8 cellular contexts compared by ENCODE assay signal in genomic region chr10:72087969-72088878, GRCh38. TPM values are rescaled to one million over a fixed set of nuclear protein-coding genes. Genes with fewer than 3 reads are reported as not detected.
DNase-seq lines count a peak whose midpoint lies in the region; ATAC-seq, FAIRE-seq and TF ChIP-seq lines count a peak whose summit lies in the region.

Gene SPOCK2 (minus strand): TSS chr10:72088551. CDS start chr10:72088328, 223 bp downstream.

- in situ Hi-C loops in astrocyte of the cerebellum (cut with HindIII; ENCODE audit: low sequenced_read_pairs), result no loop called here

- no peaks in the 10 kb centered on the region for H3K9me3 ChIP-seq in keratinocyte (ENCODE audit: control insufficient read depth, low read depth, low read length)

- H3K4me3 ChIP-seq in astrocyte of the cerebellum (ENCODE audit: low read depth, low read length) (peak within 1 kb of the TSS; percentile 21), keratinocyte (ENCODE audit: control insufficient read depth in 2 of 3, extremely low read depth in 1 of 3, insufficient read depth in 2 of 3, low read depth in 1 of 3, low read length in 3 of 3) (peak within 1 kb of the TSS in 1 of 3 experiments; percentile 42)

- TF ChIP-seq CTCF in GM10266 (IDR thresholded peaks at IDR 0.05; ENCODE audit: control insufficient read depth, insufficient read depth, low read depth, missing control alignments) (no peak), astrocyte of the cerebellum (IDR thresholded peaks at IDR 0.05; ENCODE audit: low read depth, low read length, missing control alignments) (no peak), keratinocyte (optimal IDR thresholded peaks at IDR 0.05 in 1 of 3, IDR thresholded peaks at IDR 0.05 in 1 of 3, conservative IDR thresholded peaks at IDR 0.05 in 1 of 3; ENCODE audit: extremely low read depth in 1 of 3, insufficient read depth in 2 of 3, low read length in 3 of 3) (no peak)

- peak within 1 kb of the TSS; percentile 9 for H3K9ac ChIP-seq in keratinocyte (ENCODE audit: control insufficient read depth, extremely low read depth, insufficient read depth, low read length)

- no peaks in the 10 kb centered on the region for H3K9me1 ChIP-seq in keratinocyte (ENCODE audit: control insufficient read depth, extremely low read depth, insufficient read depth, low read length)

- peaks cover 28% of the 10 kb centered on the region for H3K27me3 ChIP-seq in keratinocyte (ENCODE audit: control insufficient read depth, extremely low read depth, insufficient read depth, low read length)

- peaks cover 13% of the 10 kb centered on the region for H3K4me1 ChIP-seq in keratinocyte (ENCODE audit: control insufficient read depth, extremely low read depth, insufficient read depth, low read length)

- H3K36me3 ChIP-seq in keratinocyte (ENCODE audit: control insufficient read depth in 2 of 2, extremely low read depth in 1 of 2, insufficient read depth in 2 of 2, low read length in 2 of 2), result no peaks in the 10 kb centered on the region

- H3K27ac ChIP-seq in keratinocyte (ENCODE audit: control insufficient read depth, insufficient read depth, low read length), result no peak within 1 kb of the TSS

- H3K4me2 ChIP-seq in keratinocyte (ENCODE audit: control insufficient read depth, extremely low read depth, insufficient read depth, low read depth, low read length), result peak within 1 kb of the TSS; percentile 71

- ATAC-seq in GM18861 (IDR thresholded peaks at IDR 0.05; ENCODE audit: unreplicated experiment), result no peak

- H4K20me1 ChIP-seq in keratinocyte (ENCODE audit: control insufficient read depth, extremely low read depth, insufficient read depth, low read length), result no peaks in the 10 kb centered on the region

- dilution Hi-C loops in keratinocyte (cut with MboI; ENCODE audit: extremely low pct_ligation_motif_present, low sequenced_read_pairs), result no loop called here

- no peak for FAIRE-seq in keratinocyte (lab: Jason Lieb, UNC)
- no peak for FAIRE-seq in urothelium cell line (lab: Jason Lieb, UNC)

- intact Hi-C loops in T-helper 2 cell treated with Interferon-gamma antibody and Interleukin-4, amounts not matched to agents 100 ng/mL and 5 ng/mL, for 36 hours (cut with micrococcal nuclease), result loop anchor here (1.0 to 5.0 kb wide), 4 partner anchors 19 to 1009 kb away; partner anchors contain the start of gene P4HA1

- H2AFZ ChIP-seq in keratinocyte (ENCODE audit: control insufficient read depth, low read length), result no peak within 1 kb of the TSS

- H3K79me2 ChIP-seq in keratinocyte (ENCODE audit: control insufficient read depth, insufficient read depth, low read length), result no peaks in the 10 kb centered on the region

- peak; percentile 66 for DNase-seq in GM10266 (ENCODE audit: extremely low spot score)
- DNase-seq in astrocyte of the cerebellum (ENCODE audit: low read depth), result no peak
- no peak for DNase-seq in keratinocyte (ENCODE audit: low read depth, low spot score)
- DNase-seq in stimulated activated CD4-positive, alpha-beta T cell treated with anti-CD3 and anti-CD28 coated beads, Interleukin-12 subunit alpha, Interleukin-12 subunit beta, amount 100 ng/mL, for 48 hours (ENCODE audit: low read depth in 2 of 3, low spot score in 1 of 3), result peak in 2 of 3 donors; percentile 39 to 51
- no peak for DNase-seq in urothelium cell line (ENCODE audit: low spot score)
- no peak for DNase-seq in NCI-H2029 (lab: John Stamatoyannopoulos, UW)

RNA-seq across cellular contexts. Expression of gene SPOCK2, which starts in this region (rescaled TPM):
- total RNA-seq in T-helper 2 cell treated with Interferon-gamma antibody and Interleukin-4, amounts not matched to agents 100 ng/mL and 5 ng/mL, for 36 hours, result 213 and 217 TPM in 2 replicates
- polyA plus RNA-seq in keratinocyte, result 0.03 to 0.18 TPM (median 0.14 TPM) in 3 replicates
- 0.26 TPM for polyA plus RNA-seq in keratinocyte (2011; ENCODE audit: low read depth)
- 0.05 TPM in 2 replicates for polyA plus RNA-seq in keratinocyte (2011; cell fraction: cytosol; rRNA removed)
- polyA plus RNA-seq in keratinocyte (2011; cell fraction: nucleus; rRNA removed), result 0.90 and 1.2 TPM in 2 replicates
- polyA plus RNA-seq in keratinocyte (2012; ENCODE audit: low replicate concordance), result 0.05 and 0.21 TPM in 2 replicates
- 0.19 to 1.2 TPM (median 1.0 TPM) in 3 replicates for polyA minus RNA-seq in keratinocyte
- polyA minus RNA-seq in keratinocyte (2011; cell fraction: cytosol; rRNA and poly(A)+ RNA removed), result not detected
- 0.74 and 1.5 TPM in 2 replicates for polyA minus RNA-seq in keratinocyte (2011; cell fraction: nucleus; rRNA and poly(A)+ RNA removed)

Comparison
In these comparisons a context has a peak if more than half of its experiments do, and no peak if none do; other contexts are left out.
1. DNase-seq: peak in GM10266 (single experiment) and stimulated activated CD4-positive, alpha-beta T cell treated with anti-CD3 and anti-CD28 coated beads, Interleukin-12 subunit alpha, Interleukin-12 subunit beta, amount 100 ng/mL, for 48 hours (2 of 3); none in astrocyte of the cerebellum (single experiment), keratinocyte (single experiment), urothelium cell line (single experiment) and NCI-H2029 (single experiment).